1 cellular context compared by ENCODE assay signal in the genomic region with DNA sequence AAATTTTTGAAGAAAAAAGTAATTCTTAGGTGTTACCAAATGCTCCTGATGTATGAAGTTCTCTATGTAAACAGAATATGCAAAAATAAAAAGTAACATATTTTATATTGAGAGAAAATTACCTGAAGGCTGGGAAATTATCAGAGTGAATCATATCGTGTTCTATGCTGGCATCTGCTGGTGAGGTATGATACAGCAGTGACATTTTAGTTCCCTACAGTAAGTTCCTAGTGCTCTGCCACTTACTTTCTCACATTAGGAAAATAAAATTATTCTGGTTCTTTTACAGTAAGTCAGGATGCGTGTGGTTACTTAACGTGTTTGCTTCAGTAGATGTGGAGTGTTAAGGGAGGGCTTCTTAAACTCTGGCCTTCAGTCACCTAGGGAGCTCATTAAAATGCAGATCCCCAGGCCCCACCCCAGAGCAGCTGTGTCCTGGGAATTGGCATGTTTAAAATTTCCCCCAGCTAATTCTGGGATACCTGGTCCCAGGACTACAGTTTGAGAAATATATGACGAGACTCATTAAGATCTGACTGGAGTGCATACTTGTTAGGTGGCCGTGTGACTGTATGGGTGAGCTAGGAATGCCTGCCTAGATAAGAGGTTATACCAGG.
TF ChIP-seq lines count a peak whose summit lies in the region.

No MANE protein-coding gene starts in this region.

TF ChIP-seq in GM12878, 131 proteins besides CTCF, POLR2A, EP300 and RAD21:
- TF ChIP-seq SMC3 (IDR thresholded peaks at IDR 0.05; ENCODE audit: borderline replicate concordance, low read length): peak; percentile 55; the same call in 1 of the 2 replicates
- no peak for TF ChIP-seq DPF2 (IDR thresholded peaks at IDR 0.05)
- no peak for TF ChIP-seq SMAD1 (IDR thresholded peaks at IDR 0.05; ENCODE audit: low read depth, partially characterized antibody)
TF ChIP-seq in GM12878: peak in this region for 1.
